ENCODE assay signal across 8 cellular contexts in the genomic region with DNA sequence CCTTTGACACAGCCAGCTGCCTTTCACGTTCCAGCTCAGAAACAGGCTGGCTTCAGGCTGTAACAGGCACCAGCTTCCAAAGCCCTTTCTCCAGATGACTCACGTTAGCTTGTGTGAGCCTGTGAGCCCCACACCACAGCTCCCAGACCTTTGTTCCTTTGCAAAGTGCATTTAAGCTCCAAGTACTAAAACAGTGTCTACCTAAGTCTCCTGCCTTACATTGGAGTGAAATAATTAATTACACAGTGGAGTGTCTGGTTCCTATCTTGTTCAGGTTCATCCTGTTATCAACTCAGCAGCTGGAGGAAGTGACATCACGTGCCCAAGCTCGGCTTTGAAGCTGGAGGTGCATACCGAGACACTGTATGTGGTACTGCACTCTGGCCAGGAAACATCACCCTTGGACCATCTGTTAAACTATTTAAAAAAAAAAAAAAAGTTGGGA.
DNase-seq lines count a peak whose midpoint lies in the region; ATAC-seq and TF ChIP-seq lines count a peak whose summit lies in the region.

No MANE protein-coding gene starts in this region.

- TF ChIP-seq CTCF in uterus (IDR thresholded peaks at IDR 0.05): no peak

- no peak for TF ChIP-seq POLR2A in uterus (IDR thresholded peaks at IDR 0.05)

- intact Hi-C loops in uterus (cut with DNase I; ENCODE audit: low total_unique reads): no loop called here

- H3K4me1 ChIP-seq in uterus: peaks cover 11 to 12% of the 10 kb centered on the region in 2 donors

- H3K27ac ChIP-seq in uterus: peak overlapping the region; percentile 83

- no peaks in the 10 kb centered on the region for H3K36me3 ChIP-seq in uterus

- H3K27me3 ChIP-seq in uterus: no peaks in the 10 kb centered on the region

- peak; percentile 64 for ATAC-seq in GM19372 (IDR thresholded peaks at IDR 0.05; ENCODE audit: low read depth, unreplicated experiment)
- ATAC-seq in GM21786 (IDR thresholded peaks at IDR 0.05; ENCODE audit: unreplicated experiment): no peak

- DNase-seq in NCI-H82 treated with DMSO at 0.1 percent for 48 hours (lab: John Stamatoyannopoulos, UW; ENCODE audit: unreplicated experiment): peak; percentile 89
- DNase-seq in activated effector memory CD4-positive, alpha-beta T cell treated with Interleukin-2 at 50 U/mL for 16 hours: peak; percentile 54
- DNase-seq in globus pallidus (ENCODE audit: low spot score): peak; percentile 96
- DNase-seq in pons (ENCODE audit: low spot score): peak; percentile 97
- DNase-seq in uterus: peak; percentile 51 to 71
- DNase-seq in SW 1271 (lab: John Stamatoyannopoulos, UW): no peak

- no peaks in the 10 kb centered on the region for H3K9me3 ChIP-seq in uterus

- H3K4me3 ChIP-seq in uterus: no peak overlapping the region

Comparison
In these comparisons a context has a peak if more than half of its experiments do, and no peak if none do; other contexts are left out.
1. DNase-seq: peak in NCI-H82 treated with DMSO at 0.1 percent for 48 hours (single experiment), activated effector memory CD4-positive, alpha-beta T cell treated with Interleukin-2 at 50 U/mL for 16 hours (single experiment), globus pallidus (single experiment), pons (single experiment) and uterus (2 of 2); none in SW 1271 (0 of 2).